In the genomic region with DNA sequence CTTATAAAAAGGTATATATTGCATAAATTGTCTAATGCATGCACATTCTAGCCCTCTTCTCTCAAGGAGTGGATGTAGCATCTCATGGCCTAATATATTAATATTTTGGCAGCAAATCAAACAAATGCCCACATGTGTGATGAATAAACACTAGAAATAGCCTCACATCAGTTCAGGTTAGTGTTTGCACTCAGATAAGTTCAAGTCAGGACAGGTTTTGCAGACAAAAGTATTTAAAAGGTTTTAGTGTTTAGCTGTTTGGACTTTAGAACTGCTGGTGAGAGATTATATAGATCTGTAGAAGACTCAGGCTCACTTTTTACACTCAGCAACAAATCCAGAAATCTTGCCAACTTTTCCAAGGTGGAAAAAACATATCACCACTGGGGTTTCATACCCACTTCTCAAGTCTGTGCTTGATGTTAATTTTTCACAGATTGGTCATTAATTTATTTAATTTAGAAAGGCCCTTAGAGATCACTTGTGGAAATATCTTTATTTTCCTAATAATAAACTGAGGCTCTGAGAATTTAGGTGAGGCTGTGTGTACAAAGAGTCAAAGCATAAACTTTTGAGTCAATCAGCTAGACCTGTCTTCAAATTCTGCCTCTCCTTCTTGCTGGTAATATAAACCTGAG, we compare ENCODE assay signal across 1 cellular context.
TF ChIP-seq lines count a peak whose summit lies in the region.

No MANE protein-coding gene starts in this region.

TF ChIP-seq in SK-N-SH treated with all-trans-retinoic acid at 6 μM for 48 hours, 23 proteins besides CTCF, POLR2A, EP300 and RAD21 (continued from another document):
- TF ChIP-seq, protein P1, sequence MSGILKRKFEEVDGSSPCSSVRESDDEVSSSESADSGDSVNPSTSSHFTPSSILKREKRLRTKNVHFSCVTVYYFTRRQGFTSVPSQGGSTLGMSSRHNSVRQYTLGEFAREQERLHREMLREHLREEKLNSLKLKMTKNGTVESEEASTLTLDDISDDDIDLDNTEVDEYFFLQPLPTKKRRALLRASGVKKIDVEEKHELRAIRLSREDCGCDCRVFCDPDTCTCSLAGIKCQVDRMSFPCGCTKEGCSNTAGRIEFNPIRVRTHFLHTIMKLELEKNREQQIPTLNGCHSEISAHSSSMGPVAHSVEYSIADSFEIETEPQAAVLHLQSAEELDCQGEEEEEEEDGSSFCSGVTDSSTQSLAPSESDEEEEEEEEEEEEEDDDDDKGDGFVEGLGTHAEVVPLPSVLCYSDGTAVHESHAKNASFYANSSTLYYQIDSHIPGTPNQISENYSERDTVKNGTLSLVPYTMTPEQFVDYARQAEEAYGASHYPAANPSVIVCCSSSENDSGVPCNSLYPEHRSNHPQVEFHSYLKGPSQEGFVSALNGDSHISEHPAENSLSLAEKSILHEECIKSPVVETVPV (CRISPR knock-in tag; IDR thresholded peaks at IDR 0.05) = no peak
- TF ChIP-seq ZNF8 (CRISPR knock-in tag; IDR thresholded peaks at IDR 0.05) (no peak), TOX (CRISPR knock-in tag; IDR thresholded peaks at IDR 0.05; ENCODE audit: borderline replicate concordance) (no peak), ESRRG (CRISPR knock-in tag; IDR thresholded peaks at IDR 0.05) (no peak), CSDC2 (CRISPR knock-in tag; IDR thresholded peaks at IDR 0.05) (no peak), SNAI2 (CRISPR knock-in tag; IDR thresholded peaks at IDR 0.05) (no peak), ISL1 (CRISPR knock-in tag; IDR thresholded peaks at IDR 0.05) (no peak)
- TF ChIP-seq, protein P2, sequence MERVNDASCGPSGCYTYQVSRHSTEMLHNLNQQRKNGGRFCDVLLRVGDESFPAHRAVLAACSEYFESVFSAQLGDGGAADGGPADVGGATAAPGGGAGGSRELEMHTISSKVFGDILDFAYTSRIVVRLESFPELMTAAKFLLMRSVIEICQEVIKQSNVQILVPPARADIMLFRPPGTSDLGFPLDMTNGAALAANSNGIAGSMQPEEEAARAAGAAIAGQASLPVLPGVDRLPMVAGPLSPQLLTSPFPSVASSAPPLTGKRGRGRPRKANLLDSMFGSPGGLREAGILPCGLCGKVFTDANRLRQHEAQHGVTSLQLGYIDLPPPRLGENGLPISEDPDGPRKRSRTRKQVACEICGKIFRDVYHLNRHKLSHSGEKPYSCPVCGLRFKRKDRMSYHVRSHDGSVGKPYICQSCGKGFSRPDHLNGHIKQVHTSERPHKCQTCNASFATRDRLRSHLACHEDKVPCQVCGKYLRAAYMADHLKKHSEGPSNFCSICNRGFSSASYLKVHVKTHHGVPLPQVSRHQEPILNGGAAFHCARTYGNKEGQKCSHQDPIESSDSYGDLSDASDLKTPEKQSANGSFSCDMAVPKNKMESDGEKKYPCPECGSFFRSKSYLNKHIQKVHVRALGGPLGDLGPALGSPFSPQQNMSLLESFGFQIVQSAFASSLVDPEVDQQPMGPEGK (CRISPR knock-in tag; IDR thresholded peaks at IDR 0.05; ENCODE audit: borderline replicate concordance) = no peak
TF ChIP-seq in SK-N-SH treated with all-trans-retinoic acid at 6 μM for 48 hours: peak in this region for 0.
